1 cellular context compared by ENCODE assay signal in the genomic region with DNA sequence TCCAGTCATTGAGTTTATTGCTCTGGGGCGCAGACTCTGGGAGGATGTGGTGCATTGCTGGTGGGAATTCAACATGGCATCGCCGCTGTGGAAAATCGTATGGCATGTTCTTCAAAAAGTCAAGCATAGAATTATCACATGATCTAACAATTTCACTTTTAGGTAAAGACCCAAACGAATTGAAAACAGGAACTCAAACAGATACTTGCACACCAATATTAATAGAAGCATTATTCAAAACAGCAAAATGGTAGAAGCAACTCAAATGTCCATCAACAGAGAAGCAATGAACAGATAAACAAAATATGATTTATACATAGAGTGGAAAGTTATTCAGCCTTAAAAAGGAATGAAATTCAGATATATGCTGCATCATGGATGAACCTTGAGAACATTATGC.
TF ChIP-seq lines count a peak whose summit lies in the region.

No MANE protein-coding gene starts in this region.

TF ChIP-seq in GM12878, 131 proteins besides CTCF, POLR2A, EP300 and RAD21:
- TF ChIP-seq, protein P1, sequence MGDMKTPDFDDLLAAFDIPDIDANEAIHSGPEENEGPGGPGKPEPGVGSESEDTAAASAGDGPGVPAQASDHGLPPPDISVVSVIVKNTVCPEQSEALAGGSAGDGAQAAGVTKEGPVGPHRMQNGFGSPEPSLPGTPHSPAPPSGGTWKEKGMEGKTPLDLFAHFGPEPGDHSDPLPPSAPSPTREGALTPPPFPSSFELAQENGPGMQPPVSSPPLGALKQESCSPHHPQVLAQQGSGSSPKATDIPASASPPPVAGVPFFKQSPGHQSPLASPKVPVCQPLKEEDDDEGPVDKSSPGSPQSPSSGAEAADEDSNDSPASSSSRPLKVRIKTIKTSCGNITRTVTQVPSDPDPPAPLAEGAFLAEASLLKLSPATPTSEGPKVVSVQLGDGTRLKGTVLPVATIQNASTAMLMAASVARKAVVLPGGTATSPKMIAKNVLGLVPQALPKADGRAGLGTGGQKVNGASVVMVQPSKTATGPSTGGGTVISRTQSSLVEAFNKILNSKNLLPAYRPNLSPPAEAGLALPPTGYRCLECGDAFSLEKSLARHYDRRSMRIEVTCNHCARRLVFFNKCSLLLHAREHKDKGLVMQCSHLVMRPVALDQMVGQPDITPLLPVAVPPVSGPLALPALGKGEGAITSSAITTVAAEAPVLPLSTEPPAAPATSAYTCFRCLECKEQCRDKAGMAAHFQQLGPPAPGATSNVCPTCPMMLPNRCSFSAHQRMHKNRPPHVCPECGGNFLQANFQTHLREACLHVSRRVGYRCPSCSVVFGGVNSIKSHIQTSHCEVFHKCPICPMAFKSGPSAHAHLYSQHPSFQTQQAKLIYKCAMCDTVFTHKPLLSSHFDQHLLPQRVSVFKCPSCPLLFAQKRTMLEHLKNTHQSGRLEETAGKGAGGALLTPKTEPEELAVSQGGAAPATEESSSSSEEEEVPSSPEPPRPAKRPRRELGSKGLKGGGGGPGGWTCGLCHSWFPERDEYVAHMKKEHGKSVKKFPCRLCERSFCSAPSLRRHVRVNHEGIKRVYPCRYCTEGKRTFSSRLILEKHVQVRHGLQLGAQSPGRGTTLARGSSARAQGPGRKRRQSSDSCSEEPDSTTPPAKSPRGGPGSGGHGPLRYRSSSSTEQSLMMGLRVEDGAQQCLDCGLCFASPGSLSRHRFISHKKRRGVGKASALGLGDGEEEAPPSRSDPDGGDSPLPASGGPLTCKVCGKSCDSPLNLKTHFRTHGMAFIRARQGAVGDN (IDR thresholded peaks at IDR 0.05), result peak; percentile 87
- no peak for TF ChIP-seq NR2F1 (conservative IDR thresholded peaks at IDR 0.05)
- no peak for TF ChIP-seq NBN (IDR thresholded peaks at IDR 0.05)
- peak; percentile 83 for TF ChIP-seq SPI1 (IDR thresholded peaks at IDR 0.05; ENCODE audit: borderline replicate concordance, insufficient read depth, low read depth, low read length)
- peak; percentile 50 for TF ChIP-seq MEF2B (IDR thresholded peaks at IDR 0.05; ENCODE audit: partially characterized antibody, poor library complexity, severe bottlenecking)
- TF ChIP-seq, protein P2, sequence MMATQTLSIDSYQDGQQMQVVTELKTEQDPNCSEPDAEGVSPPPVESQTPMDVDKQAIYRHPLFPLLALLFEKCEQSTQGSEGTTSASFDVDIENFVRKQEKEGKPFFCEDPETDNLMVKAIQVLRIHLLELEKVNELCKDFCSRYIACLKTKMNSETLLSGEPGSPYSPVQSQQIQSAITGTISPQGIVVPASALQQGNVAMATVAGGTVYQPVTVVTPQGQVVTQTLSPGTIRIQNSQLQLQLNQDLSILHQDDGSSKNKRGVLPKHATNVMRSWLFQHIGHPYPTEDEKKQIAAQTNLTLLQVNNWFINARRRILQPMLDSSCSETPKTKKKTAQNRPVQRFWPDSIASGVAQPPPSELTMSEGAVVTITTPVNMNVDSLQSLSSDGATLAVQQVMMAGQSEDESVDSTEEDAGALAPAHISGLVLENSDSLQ (IDR thresholded peaks at IDR 0.05), result peak; percentile 74; the same call in 1 of the 2 replicates
- no peak for TF ChIP-seq TCF3 (IDR thresholded peaks at IDR 0.05; ENCODE audit: borderline replicate concordance, insufficient read depth, low read depth, low read length)
- peak; percentile 31 for TF ChIP-seq ZNF592 (IDR thresholded peaks at IDR 0.05)
- TF ChIP-seq BHLHE40 (IDR thresholded peaks at IDR 0.05; ENCODE audit: borderline replicate concordance in 1 of 2, low read depth in 2 of 2, low read length in 1 of 2), result peak in 1 of 2 experiments; percentile 15; a peak in 1 of 4 replicates
- peak; percentile 67 for TF ChIP-seq JUNB (IDR thresholded peaks at IDR 0.05)
- TF ChIP-seq NFIC (IDR thresholded peaks at IDR 0.05; ENCODE audit: low read depth, low read length), result peak; percentile 74
- peak; percentile 50; the same call in 1 of the 2 replicates for TF ChIP-seq RAD51 (IDR thresholded peaks at IDR 0.05)
- TF ChIP-seq ZNF24 (IDR thresholded peaks at IDR 0.05), result 0 out of 2 replicates have a peak, but pooled peaks have one; percentile 11
- TF ChIP-seq MEF2A (IDR thresholded peaks at IDR 0.05; ENCODE audit: insufficient read depth, low read depth, low read length), result 0 out of 2 replicates have a peak, but pooled peaks have one; percentile 80
